In the genomic region with DNA sequence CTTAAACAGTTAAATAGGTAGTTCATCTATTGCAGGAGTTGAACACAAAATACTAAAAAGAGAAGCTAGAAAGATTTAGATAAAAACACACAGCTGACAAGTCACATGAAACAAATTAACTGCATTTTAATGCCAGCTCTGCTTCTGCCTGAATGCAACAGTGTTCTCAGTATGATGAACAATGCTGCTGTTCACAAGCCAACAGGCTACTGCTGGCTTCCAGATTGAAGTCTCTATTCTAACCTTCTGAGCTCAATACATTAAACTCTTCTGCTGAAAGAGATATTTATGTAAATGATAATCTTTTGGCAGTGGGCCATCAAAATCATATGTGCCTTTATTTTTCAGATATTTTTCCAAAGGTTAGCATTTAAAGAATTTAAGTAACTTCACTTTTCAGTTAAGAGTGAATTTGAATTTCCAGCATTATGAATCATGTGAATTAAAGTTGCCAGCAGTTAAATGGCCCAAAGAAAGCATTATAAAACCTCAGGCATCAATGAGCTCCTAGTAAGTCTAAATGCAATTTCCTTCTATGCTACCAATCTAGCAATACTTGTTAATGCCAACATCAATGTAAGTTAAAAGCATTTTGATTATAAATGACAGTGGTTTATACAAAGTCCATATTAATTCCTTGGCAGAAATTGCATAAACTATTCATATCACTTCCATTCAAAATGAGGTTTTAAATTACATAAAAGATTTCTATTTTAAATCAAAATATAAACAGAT, we compare ENCODE assay signal across 14 cellular contexts.
DNase-seq lines count a peak whose midpoint lies in the region; ATAC-seq, FAIRE-seq and TF ChIP-seq lines count a peak whose summit lies in the region.
"Had no signal": no experiment of that assay in that cellular context is flagged by ENCODE, and none has a peak within 500 bp of the region (broad histone marks: within the 10 kb centered on the region; RNA-seq: fewer than 3 reads in every experiment).

No MANE protein-coding gene starts in this region.

- in situ Hi-C loops in GM12878 (cut with MboI) = no loop called here

- SMC1A ChIA-PET in GM12878 (lab: Charles Lee; ENCODE audit: uncharacterized antibody, unreplicated experiment) = interaction anchor here (0.7 to 1.7 kb wide), 13 partner anchors 9 to 1326 kb away, joined by 3 to 10 read pairs (median 3); no protein-coding TSS in a partner anchor

- intact Hi-C loops in A673 (cut with micrococcal nuclease; ENCODE audit: unreplicated experiment) (loop anchor here (10.0 kb wide), 1 partner anchor 359 kb away; no protein-coding TSS in a partner anchor), GM12878 (cut with micrococcal nuclease; ENCODE audit: unreplicated experiment) (loop anchor here (10.0 kb wide), 1 partner anchor 269 kb away; no protein-coding TSS in a partner anchor), tibial artery (cut with DNase I; ENCODE audit: low total_unique reads) (no loop called here)

- POLR2A ChIA-PET in A673 (lab: Charles Lee; ENCODE audit: low non-redundant PET) (no interaction called here), GM12878 (lab: Charles Lee) (interaction anchor here (0.6 kb wide), 1 partner anchor 764 kb away, joined by 5 read pairs; no protein-coding TSS in a partner anchor)

- RAD21 ChIA-PET in GM12878 (lab: Charles Lee; ENCODE audit: unreplicated experiment) = interaction anchor here (0.7 to 1.3 kb wide), 5 partner anchors 66 to 500 kb away, joined by 3 to 5 read pairs (median 3); a partner anchor contains a TSS

- H3K9ac ChIP-seq in GM12878 (ENCODE audit: control insufficient read depth, insufficient read depth, low read length) = no peak overlapping the region

- peaks cover 15% of the 10 kb centered on the region for H3K9me3 ChIP-seq in A673 (ENCODE audit: low read depth, low read length, poor library complexity, severe bottlenecking)
- no peaks in the 10 kb centered on the region; the same call in 2 of the 3 replicates for H3K9me3 ChIP-seq in GM12878 (replicated peaks; ENCODE audit: control insufficient read depth, insufficient read depth, low read length)
- peaks cover 0 to 8% (median 6%) of the 10 kb centered on the region in 3 donors for H3K9me3 ChIP-seq in tibial artery
- H3K9me3 ChIP-seq in suprapubic skin = no peaks in the 10 kb centered on the region

- H2AFZ ChIP-seq in GM12878 (ENCODE audit: control insufficient read depth, low read depth, low read length) = no peak overlapping the region

- no peak overlapping the region for H3K27ac ChIP-seq in A673 (ENCODE audit: low read depth, low read length, poor library complexity, severe bottlenecking)
- no peak overlapping the region for H3K27ac ChIP-seq in GM12878 (ENCODE audit: control insufficient read depth, insufficient read depth)
- no peak overlapping the region for H3K27ac ChIP-seq in tibial artery
- H3K27ac ChIP-seq in suprapubic skin = no peak overlapping the region

- BruUV-seq in A673 (replicated peaks; lab: Mats Ljungman, UMichigan) (no TSS peak), GM12878 (replicated peaks; lab: Mats Ljungman, UMichigan) (no TSS peak)

- H3K4me1 ChIP-seq in A673 (ENCODE audit: insufficient read depth, low read length, poor library complexity, severe bottlenecking) (peaks cover 16% of the 10 kb centered on the region), GM12878 (ENCODE audit: control insufficient read depth, insufficient read depth, low read length) (peaks cover 18% of the 10 kb centered on the region), tibial artery (peaks cover 0 to 12% (median 0%) of the 10 kb centered on the region in 4 donors), suprapubic skin (peaks cover 8% of the 10 kb centered on the region)

- H3K79me2 ChIP-seq in GM12878 (ENCODE audit: control insufficient read depth, insufficient read depth, low read length) = no peaks in the 10 kb centered on the region

- peak; percentile 72 for ATAC-seq in GM12878
- ATAC-seq in GM18861 (IDR thresholded peaks at IDR 0.05; ENCODE audit: unreplicated experiment) = no peak
- no peak for ATAC-seq in GM19023 (IDR thresholded peaks at IDR 0.05; ENCODE audit: unreplicated experiment)
- ATAC-seq: naive thymus-derived CD8-positive, alpha-beta T cell had no signal

- H3K36me3 ChIP-seq in A673 (ENCODE audit: insufficient read depth, low read length, poor library complexity, severe bottlenecking) (peaks cover 9% of the 10 kb centered on the region), GM12878 (ENCODE audit: control insufficient read depth in 2 of 2, insufficient read depth in 2 of 2, low read length in 1 of 2) (peaks cover 0 to 1% of the 10 kb centered on the region in 2 experiments; a peak in 3 of 4 replicates), tibial artery (peaks cover 22 to 35% (median 29%) of the 10 kb centered on the region in 3 donors), suprapubic skin (peaks cover 36% of the 10 kb centered on the region)

- no peak for TF ChIP-seq POLR2A in GM12878 (IDR thresholded peaks at IDR 0.05; ENCODE audit: low read depth, low read length)
- TF ChIP-seq POLR2A in suprapubic skin (IDR thresholded peaks at IDR 0.05) = no peak

- CTCF ChIA-PET in A673 (lab: Charles Lee) = no interaction called here
- CTCF ChIA-PET in GM12878 (lab: Yijun Ruan, JAX) = interaction anchor here (0.6 to 1.9 kb wide), 5 partner anchors 11 to 1159 kb away, joined by 3 to 4 read pairs (median 3); no protein-coding TSS in a partner anchor

- peak; percentile 39 for DNase-seq in A673 (ENCODE audit: low spot score)
- DNase-seq in NCI-H146 (lab: John Stamatoyannopoulos, UW) = peak; percentile 75
- no peak for DNase-seq in GM12878 (ENCODE audit: low read depth, low spot score)
- peak; percentile 36 to 89 for DNase-seq in hippocampal formation (lab: John Stamatoyannopoulos, UW)
- no peak for DNase-seq in tibial artery
- no peak for DNase-seq in suprapubic skin (ENCODE audit: low spot score in 2 of 2)
- DNase-seq: activated CD4-positive, alpha-beta T cell treated with anti-CD3 and anti-CD28 coated beads for 4 hours; activated naive CD4-positive, alpha-beta T cell treated with Interleukin-2 at 50 U/mL for 16 hours; effector CD8-positive, alpha-beta T cell; naive thymus-derived CD8-positive, alpha-beta T cell; stimulated activated CD4-positive, alpha-beta T cell treated with anti-CD3 and anti-CD28 coated beads, Interleukin-15, amount 100 ng/mL, for 24 hours; SW 1271 had no signal

- H3K4me3 ChIP-seq in A673 (ENCODE audit: low read depth, low read length, poor library complexity, severe bottlenecking) (no peak overlapping the region), GM12878 (no peak overlapping the region), tibial artery (no peak overlapping the region), suprapubic skin (no peak overlapping the region)

- FAIRE-seq in GM12878 (lab: Jason Lieb, UNC) = peak; percentile 68

- TF ChIP-seq CTCF in A673 (conservative IDR thresholded peaks at IDR 0.05; ENCODE audit: low read depth, low read length) (no peak), GM12878 (IDR thresholded peaks at IDR 0.05 in 2 of 3, conservative IDR thresholded peaks at IDR 0.05 in 1 of 3; ENCODE audit: control insufficient read depth in 2 of 3, extremely low read depth in 1 of 3, insufficient read depth in 1 of 3, low read depth in 3 of 3, low read length in 3 of 3) (no peak), tibial artery (IDR thresholded peaks at IDR 0.05) (no peak), suprapubic skin (IDR thresholded peaks at IDR 0.05) (no peak)

- H3K27me3 ChIP-seq in A673 (replicated peaks; ENCODE audit: insufficient read depth, low read depth, low read length, poor library complexity) (no peaks in the 10 kb centered on the region), GM12878 (replicated peaks in 1 of 2; ENCODE audit: control insufficient read depth in 2 of 2, insufficient read depth in 2 of 2, low read length in 1 of 2) (no peaks in the 10 kb centered on the region), tibial artery (no peaks in the 10 kb centered on the region), suprapubic skin (no peaks in the 10 kb centered on the region)

- TF ChIP-seq EP300 in GM12878 (IDR thresholded peaks at IDR 0.05; ENCODE audit: borderline replicate concordance in 1 of 2, control insufficient read depth in 1 of 2, low read depth in 2 of 2, low read length in 2 of 2) = no peak
- TF ChIP-seq EP300 in suprapubic skin (IDR thresholded peaks at IDR 0.05) = no peak

- no peak overlapping the region for H3K4me2 ChIP-seq in GM12878 (ENCODE audit: control insufficient read depth, insufficient read depth)

- H4K20me1 ChIP-seq in GM12878 (ENCODE audit: control insufficient read depth, insufficient read depth) = no peaks in the 10 kb centered on the region

- no peak for TF ChIP-seq RAD21 in GM12878 (IDR thresholded peaks at IDR 0.05; ENCODE audit: insufficient read depth, low read depth, low read length)

TF ChIP-seq in GM12878, 131 proteins besides CTCF, POLR2A, EP300 and RAD21 (continues in another document):
- TF ChIP-seq ZBED1 (IDR thresholded peaks at IDR 0.05; ENCODE audit: borderline replicate concordance) (no peak), TAF1 (IDR thresholded peaks at IDR 0.05; ENCODE audit: borderline replicate concordance, low read depth, low read length) (no peak), CBX5 (IDR thresholded peaks at IDR 0.05; ENCODE audit: low read depth) (no peak), ATF7 (IDR thresholded peaks at IDR 0.05; ENCODE audit: low read depth) (no peak), RUNX3 (IDR thresholded peaks at IDR 0.05; ENCODE audit: low read length) (no peak)
- TF ChIP-seq, protein P1, sequence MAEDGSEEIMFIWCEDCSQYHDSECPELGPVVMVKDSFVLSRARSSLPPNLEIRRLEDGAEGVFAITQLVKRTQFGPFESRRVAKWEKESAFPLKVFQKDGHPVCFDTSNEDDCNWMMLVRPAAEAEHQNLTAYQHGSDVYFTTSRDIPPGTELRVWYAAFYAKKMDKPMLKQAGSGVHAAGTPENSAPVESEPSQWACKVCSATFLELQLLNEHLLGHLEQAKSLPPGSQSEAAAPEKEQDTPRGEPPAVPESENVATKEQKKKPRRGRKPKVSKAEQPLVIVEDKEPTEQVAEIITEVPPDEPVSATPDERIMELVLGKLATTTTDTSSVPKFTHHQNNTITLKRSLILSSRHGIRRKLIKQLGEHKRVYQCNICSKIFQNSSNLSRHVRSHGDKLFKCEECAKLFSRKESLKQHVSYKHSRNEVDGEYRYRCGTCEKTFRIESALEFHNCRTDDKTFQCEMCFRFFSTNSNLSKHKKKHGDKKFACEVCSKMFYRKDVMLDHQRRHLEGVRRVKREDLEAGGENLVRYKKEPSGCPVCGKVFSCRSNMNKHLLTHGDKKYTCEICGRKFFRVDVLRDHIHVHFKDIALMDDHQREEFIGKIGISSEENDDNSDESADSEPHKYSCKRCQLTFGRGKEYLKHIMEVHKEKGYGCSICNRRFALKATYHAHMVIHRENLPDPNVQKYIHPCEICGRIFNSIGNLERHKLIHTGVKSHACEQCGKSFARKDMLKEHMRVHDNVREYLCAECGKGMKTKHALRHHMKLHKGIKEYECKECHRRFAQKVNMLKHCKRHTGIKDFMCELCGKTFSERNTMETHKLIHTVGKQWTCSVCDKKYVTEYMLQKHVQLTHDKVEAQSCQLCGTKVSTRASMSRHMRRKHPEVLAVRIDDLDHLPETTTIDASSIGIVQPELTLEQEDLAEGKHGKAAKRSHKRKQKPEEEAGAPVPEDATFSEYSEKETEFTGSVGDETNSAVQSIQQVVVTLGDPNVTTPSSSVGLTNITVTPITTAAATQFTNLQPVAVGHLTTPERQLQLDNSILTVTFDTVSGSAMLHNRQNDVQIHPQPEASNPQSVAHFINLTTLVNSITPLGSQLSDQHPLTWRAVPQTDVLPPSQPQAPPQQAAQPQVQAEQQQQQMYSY (CRISPR knock-in tag; IDR thresholded peaks at IDR 0.05) = no peak

Comparison
In these comparisons a context has a peak if more than half of its experiments do, and no peak if none do; other contexts are left out.
1. DNase-seq: peak in A673 (single experiment), NCI-H146 (single experiment) and hippocampal formation (2 of 2); none in GM12878 (single experiment), tibial artery (0 of 2) and suprapubic skin (0 of 2).